2 cellular contexts compared by ENCODE assay signal in genomic region chr18:68699043-68699442, GRCh38.
A peak's percentile ranks its signal among the peaks of the same experiment; 100 is the strongest.
TF ChIP-seq lines count a peak whose summit lies in the region.

No MANE protein-coding gene starts in this region.

TF ChIP-seq in IMR-90, 13 proteins besides CTCF, POLR2A, EP300 and RAD21 (continued from another document):
- TF ChIP-seq CEBPB (IDR thresholded peaks at IDR 0.05; ENCODE audit: low read depth, low read length) (peak; percentile 90), MAZ (IDR thresholded peaks at IDR 0.05; ENCODE audit: borderline replicate concordance, low read depth, low read length) (no peak)

TF ChIP-seq in K562, 482 proteins besides CTCF, POLR2A, EP300 and RAD21:
- TF ChIP-seq ATF3 (IDR thresholded peaks at IDR 0.05): peak; percentile 65
- TF ChIP-seq ATF3 (CRISPR knock-in tag; conservative IDR thresholded peaks at IDR 0.05): no peak
- TF ChIP-seq CHD4 (IDR thresholded peaks at IDR 0.05; ENCODE audit: insufficient read depth, insufficient replicate concordance, low read depth, low read length, poor library complexity, severe bottlenecking): no peak
- peak in 1 of 2 experiments; percentile 40; a peak in 1 of 4 replicates for TF ChIP-seq TRIM24 (IDR thresholded peaks at IDR 0.05)
- no peak for TF ChIP-seq CEBPG (CRISPR knock-in tag; IDR thresholded peaks at IDR 0.05)
- peak; percentile 44 to 45; a peak in 3 of 4 replicates for TF ChIP-seq CEBPG (tag; conservative IDR thresholded peaks at IDR 0.05 in 1 of 2, IDR thresholded peaks at IDR 0.05 in 1 of 2)
- TF ChIP-seq ZNF395 (CRISPR knock-in tag; IDR thresholded peaks at IDR 0.05): no peak
